16 cellular contexts compared by ENCODE assay signal in the genomic region with DNA sequence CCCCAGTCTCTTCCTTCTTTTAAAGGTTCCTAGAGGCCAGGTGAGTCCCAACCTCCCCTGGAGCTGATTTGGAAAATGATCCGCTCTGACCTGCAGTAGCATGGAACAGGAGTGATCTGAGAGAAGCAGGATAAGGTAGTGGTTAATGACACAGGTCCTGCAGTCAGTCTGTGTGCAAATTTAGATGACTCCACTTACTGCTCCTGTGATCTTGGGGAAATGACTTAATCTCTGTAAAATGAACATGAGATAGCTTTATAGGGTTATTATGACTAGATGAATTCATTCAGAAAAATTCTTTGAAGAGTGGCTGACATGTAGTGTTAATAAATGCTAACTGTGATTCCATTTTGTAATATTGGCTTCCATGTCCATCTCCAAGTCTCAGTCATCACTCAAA.
DNase-seq lines count a peak whose midpoint lies in the region; ATAC-seq and TF ChIP-seq lines count a peak whose summit lies in the region.
"Had no signal": no experiment of that assay in that cellular context is flagged by ENCODE, and none has a peak within 500 bp of the region (broad histone marks: within the 10 kb centered on the region; RNA-seq: fewer than 3 reads in every experiment).

No MANE protein-coding gene starts in this region.

- H3K27ac Mint-ChIP-seq in brain = no peak overlapping the region
- H3K27ac Mint-ChIP-seq: CD8-positive, alpha-beta memory T cell had no signal

- no peak overlapping the region for H3K4me3 ChIP-seq in Peyer's patch

- H3K9me3 Mint-ChIP-seq in brain = no peaks in the 10 kb centered on the region

- no peak for ATAC-seq in GM18861 (IDR thresholded peaks at IDR 0.05; ENCODE audit: unreplicated experiment)
- ATAC-seq in HG03460 (IDR thresholded peaks at IDR 0.05; ENCODE audit: unreplicated experiment) = no peak
- ATAC-seq in stimulated activated naive CD8-positive, alpha-beta T cell treated with anti-CD3 and anti-CD28 coated beads, Interleukin-15, Interleukin-2, amounts not matched to agents 100 U/mL and 50 U/mL, for 24 hours = no peak

- H3K36me3 Mint-ChIP-seq in brain = no peaks in the 10 kb centered on the region
- H3K36me3 Mint-ChIP-seq: CD8-positive, alpha-beta memory T cell had no signal

- no peaks in the 10 kb centered on the region for H3K4me1 ChIP-seq in Peyer's patch

- peaks cover 41% of the 10 kb centered on the region for H3K4me1 Mint-ChIP-seq in brain

- TF ChIP-seq CTCF in brain (conservative IDR thresholded peaks at IDR 0.05) (no peak), Peyer's patch (IDR thresholded peaks at IDR 0.05) (no peak)

- no peaks in the 10 kb centered on the region for H3K27me3 ChIP-seq in Peyer's patch

- no peaks in the 10 kb centered on the region for H3K36me3 ChIP-seq in Peyer's patch
- H3K36me3 ChIP-seq: BLaER1 had no signal

- no peaks in the 10 kb centered on the region for H3K9me3 ChIP-seq in Peyer's patch
- H3K9me3 ChIP-seq: BLaER1 had no signal

- no peak for TF ChIP-seq POLR2A in Peyer's patch (IDR thresholded peaks at IDR 0.05)

- peaks cover 30% of the 10 kb centered on the region for H3K27me3 Mint-ChIP-seq in brain

- no peak overlapping the region for H3K27ac ChIP-seq in Peyer's patch
- H3K27ac ChIP-seq: 22Rv1, BLaER1, KMS-11 had no signal

- DNase-seq in NCI-H2107 treated with DMSO at 0.1 percent for 48 hours (lab: John Stamatoyannopoulos, UW; ENCODE audit: unreplicated experiment) (peak; percentile 40), NCI-H2107 (lab: John Stamatoyannopoulos, UW) (no peak), kidney tubule cell (ENCODE audit: low spot score) (peak; percentile 75), Peyer's patch (no peak)
- no peak for DNase-seq in stimulated activated naive CD8-positive, alpha-beta T cell treated with anti-CD3 and anti-CD28 coated beads, Interleukin-15, Interleukin-2, amounts not matched to agents 100 U/mL and 50 U/mL, for 24 hours
- DNase-seq: CD8-positive, alpha-beta memory T cell; NCI-H1417; NCI-H1930; NCI-H510A; SHP77 treated with DMSO at 0.1 percent for 48 hours had no signal

- peak overlapping the region in 3 of 5 experiments; percentile 21 to 87 (median 37) for H3K4me3 Mint-ChIP-seq in brain
- H3K4me3 Mint-ChIP-seq: CD8-positive, alpha-beta memory T cell had no signal

Comparison
In these comparisons a context has a peak if more than half of its experiments do, and no peak if none do; other contexts are left out.
1. DNase-seq: peak in NCI-H2107 treated with DMSO at 0.1 percent for 48 hours (single experiment) and kidney tubule cell (single experiment); none in NCI-H2107 (single experiment), Peyer's patch (0 of 3) and stimulated activated naive CD8-positive, alpha-beta T cell treated with anti-CD3 and anti-CD28 coated beads, Interleukin-15, Interleukin-2, amounts not matched to agents 100 U/mL and 50 U/mL, for 24 hours (single experiment).